10 cellular contexts compared by ENCODE assay signal in the genomic region with DNA sequence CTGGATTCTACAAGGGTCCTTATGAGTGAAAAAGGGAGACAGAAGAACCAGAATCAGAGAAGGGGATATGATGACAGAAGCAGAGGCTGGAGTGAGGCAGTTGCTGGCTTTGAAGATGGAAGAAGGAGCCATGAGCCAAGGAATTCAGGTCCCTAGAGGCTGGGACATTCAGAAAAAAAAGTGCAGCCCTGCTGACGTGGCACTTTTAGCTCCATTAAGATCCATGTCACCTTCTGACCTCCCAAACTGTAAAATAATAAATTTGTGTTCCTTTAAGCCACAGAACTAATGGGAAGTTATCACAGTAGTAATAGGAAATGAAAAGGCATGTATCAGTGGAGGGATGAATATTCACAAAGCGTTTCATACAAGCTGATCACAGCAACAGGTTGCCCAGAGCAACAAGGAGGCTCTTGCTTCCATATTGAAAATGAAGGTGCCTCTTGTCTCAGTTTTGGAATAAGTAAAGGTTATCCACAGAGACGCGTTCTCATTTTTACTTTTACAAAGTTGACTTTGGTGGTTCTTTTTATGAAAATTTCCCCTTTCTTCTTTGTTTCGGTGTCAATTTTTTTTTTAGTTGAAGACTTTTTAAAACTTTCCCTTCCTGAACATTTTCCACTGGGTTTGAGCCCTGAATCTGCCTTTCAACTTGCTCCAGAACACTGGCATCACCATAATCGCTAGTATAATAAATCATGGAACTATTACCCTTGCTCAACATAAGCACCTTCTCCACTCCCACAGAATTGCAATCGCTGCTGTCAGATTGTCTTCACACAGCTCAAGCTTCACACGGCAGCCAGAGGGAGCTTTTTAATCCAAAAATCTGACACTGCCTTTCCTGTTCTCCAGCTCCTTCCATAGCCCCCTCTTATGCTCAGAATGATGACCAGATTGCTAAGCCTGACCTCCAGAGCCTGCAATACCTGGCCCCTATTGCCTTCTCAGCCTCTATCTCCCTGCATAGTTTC.
DNase-seq lines count a peak whose midpoint lies in the region; ATAC-seq, FAIRE-seq and TF ChIP-seq lines count a peak whose summit lies in the region.
"Had no signal": no experiment of that assay in that cellular context is flagged by ENCODE, and none has a peak within 500 bp of the region (broad histone marks: within the 10 kb centered on the region; RNA-seq: fewer than 3 reads in every experiment).

No MANE protein-coding gene starts in this region.

- FAIRE-seq in G401.6 (lab: Jason Lieb, UNC), result peak; percentile 39

- H3K9me3 Mint-ChIP-seq in chondrocyte (ENCODE audit: low read depth), result no peaks in the 10 kb centered on the region

- H3K27me3 Mint-ChIP-seq in chondrocyte (ENCODE audit: low read depth), result peaks cover 8% of the 10 kb centered on the region

- in situ Hi-C loops in ACHN (cut with HindIII; ENCODE audit: low pct_ligation_motif_present, low pct_unique_long_range_greater_than_20kb, low sequenced_read_pairs), result no loop called here

- H3K27ac Mint-ChIP-seq in chondrocyte (ENCODE audit: unreplicated experiment), result no peak overlapping the region

- ATAC-seq in GM18907 (IDR thresholded peaks at IDR 0.05; ENCODE audit: unreplicated experiment) (peak; percentile 38), HG03095 (IDR thresholded peaks at IDR 0.05; ENCODE audit: unreplicated experiment) (peak; percentile 36), HG03097 (IDR thresholded peaks at IDR 0.05; ENCODE audit: low FRiP score, unreplicated experiment) (no peak), HG03457 (IDR thresholded peaks at IDR 0.05; ENCODE audit: unreplicated experiment) (no peak)

- TF ChIP-seq CTCF in chondrocyte (IDR thresholded peaks at IDR 0.05), result peak; percentile 24

- DNase-seq in chondrocyte (ENCODE audit: low spot score) (no peak), ACHN (no peak), hepatic stellate cell (ENCODE audit: low spot score) (no peak)
- DNase-seq: activated effector memory CD4-positive, alpha-beta T cell treated with Interleukin-2 at 50 U/mL for 16 hours; MM.1S had no signal

- peaks cover 11% of the 10 kb centered on the region for H3K4me1 Mint-ChIP-seq in chondrocyte (ENCODE audit: low read depth)

- no peak overlapping the region for H3K4me3 Mint-ChIP-seq in chondrocyte (ENCODE audit: unreplicated experiment)

- no peaks in the 10 kb centered on the region for H3K36me3 Mint-ChIP-seq in chondrocyte (ENCODE audit: low read depth)

Comparison
In these comparisons a context has a peak if more than half of its experiments do, and no peak if none do; other contexts are left out.
1. ATAC-seq: peak in GM18907 (single experiment) and HG03095 (single experiment); none in HG03097 (single experiment) and HG03457 (single experiment).